Comparison of ENCODE assay signal across 8 cellular contexts in the genomic region with DNA sequence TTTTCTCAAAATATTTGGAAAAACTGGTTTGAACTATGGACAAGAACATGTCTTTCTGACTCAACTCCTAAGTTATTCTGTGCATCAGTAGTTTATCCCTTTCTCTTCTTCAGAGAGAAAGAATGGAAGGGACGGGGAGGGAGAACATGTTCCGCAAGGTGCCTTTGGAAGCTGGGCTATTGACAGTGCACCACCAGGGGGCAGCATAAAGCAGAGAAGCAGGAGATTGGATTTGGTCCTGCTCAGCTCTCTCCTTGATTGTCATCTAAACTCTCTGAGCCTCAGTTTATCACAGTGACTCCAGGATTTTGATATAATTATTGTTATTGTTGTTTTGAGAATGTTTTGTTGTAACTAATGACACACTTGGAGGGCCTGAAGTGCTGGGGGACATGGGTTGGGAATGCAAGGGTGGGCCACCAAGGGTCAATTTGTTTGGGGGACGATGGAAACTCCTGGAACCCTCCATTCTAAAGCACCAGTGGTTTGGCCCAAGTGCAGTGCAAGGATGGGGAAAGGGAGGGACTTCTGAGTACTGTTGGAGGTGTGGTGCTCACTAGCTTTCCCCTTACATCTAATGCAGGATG. TPM values are rescaled to one million over a fixed set of nuclear protein-coding genes. Genes with fewer than 3 reads are reported as not detected.
A peak's percentile ranks its signal among the peaks of the same experiment; 100 is the strongest.
DNase-seq lines count a peak whose midpoint lies in the region; ATAC-seq and TF ChIP-seq lines count a peak whose summit lies in the region.

No MANE protein-coding gene starts in this region.

- ATAC-seq in GM18867 (IDR thresholded peaks at IDR 0.05; ENCODE audit: unreplicated experiment) (peak; percentile 84), IMR-90 (ENCODE audit: low read depth) (peak; percentile 87)

- no peak overlapping the region for H3K27ac ChIP-seq in IMR-90 (ENCODE audit: insufficient read depth, low read length)
- no peak overlapping the region for H3K27ac ChIP-seq in neuronal stem cell (replicated peaks; ENCODE audit: low read length)
- H3K27ac ChIP-seq in substantia nigra (ENCODE audit: low read depth, low read length, poor library complexity, severe bottlenecking) = no peak overlapping the region

- TF ChIP-seq POLR2A in IMR-90 (IDR thresholded peaks at IDR 0.05; ENCODE audit: low read depth, low read length) = no peak

- no peaks in the 10 kb centered on the region for H3K9me3 ChIP-seq in IMR-90 (ENCODE audit: control insufficient read depth, insufficient read depth, low read length)
- peaks cover 2 to 5% of the 10 kb centered on the region in 2 donors for H3K9me3 ChIP-seq in neuronal stem cell (replicated peaks in 1 of 2; ENCODE audit: control insufficient read depth in 2 of 2, insufficient read depth in 1 of 2, low read depth in 1 of 2, low read length in 2 of 2)

- H2AK5ac ChIP-seq in IMR-90 (ENCODE audit: low read depth, low read length) = no peak overlapping the region
- no peak overlapping the region for H2AK5ac ChIP-seq in neuronal stem cell (ENCODE audit: low read depth, low read length)

- H3K36me3 ChIP-seq in IMR-90 (ENCODE audit: control insufficient read depth, insufficient read depth, low read length) (no peaks in the 10 kb centered on the region), neuronal stem cell (replicated peaks in 1 of 2; ENCODE audit: control insufficient read depth in 2 of 2, insufficient read depth in 2 of 2, low read length in 2 of 2) (peaks cover 2 to 3% of the 10 kb centered on the region in 2 donors)

- H3K4me1 ChIP-seq in IMR-90 (ENCODE audit: control insufficient read depth, insufficient read depth, low read length) (no peaks in the 10 kb centered on the region), neuronal stem cell (ENCODE audit: control insufficient read depth in 2 of 2, insufficient read depth in 1 of 2, low read depth in 1 of 2, low read length in 2 of 2) (no peaks in the 10 kb centered on the region)

- H2BK20ac ChIP-seq in IMR-90 (ENCODE audit: low read depth, low read length) = no peak overlapping the region

- H3K4ac ChIP-seq in IMR-90 (ENCODE audit: low read depth, low read length) (no peak overlapping the region), neuronal stem cell (ENCODE audit: low read length) (no peak overlapping the region)

- CTCF ChIA-PET in IMR-90 (lab: Yijun Ruan, JAX) = interaction anchor here (0.6 to 2.7 kb wide), 8 partner anchors 10 to 373 kb away, joined by 3 to 17 read pairs (median 3); no protein-coding TSS in a partner anchor

- no peaks in the 10 kb centered on the region for H4K20me1 ChIP-seq in IMR-90 (ENCODE audit: insufficient read depth, low read length)

- peaks cover 2% of the 10 kb centered on the region; the same call in 1 of the 2 replicates for H3K27me3 ChIP-seq in IMR-90 (ENCODE audit: control insufficient read depth, insufficient read depth, low read length)
- H3K27me3 ChIP-seq in neuronal stem cell (ENCODE audit: control insufficient read depth in 3 of 3, insufficient read depth in 3 of 3, low read depth in 1 of 3, low read length in 3 of 3) = no peaks in the 10 kb centered on the region

- H3K9ac ChIP-seq in IMR-90 (ENCODE audit: low read depth, low read length) (no peak overlapping the region), neuronal stem cell (ENCODE audit: low read depth, low read length, poor library complexity) (no peak overlapping the region)

- no peak overlapping the region for H2AFZ ChIP-seq in IMR-90 (replicated peaks; ENCODE audit: low read length, poor library complexity)
- H2AFZ ChIP-seq in neuronal stem cell (ENCODE audit: low read length) = no peak overlapping the region

- H2BK15ac ChIP-seq in IMR-90 (ENCODE audit: low read depth, low read length) (no peak overlapping the region), neuronal stem cell (ENCODE audit: low read length) (no peak overlapping the region)

- no peak overlapping the region for H4K8ac ChIP-seq in IMR-90 (ENCODE audit: low read depth in 2 of 2, low read length in 2 of 2)
- H4K8ac ChIP-seq in neuronal stem cell (ENCODE audit: low read depth, low read length) = no peak overlapping the region

- H3K23ac ChIP-seq in IMR-90 (ENCODE audit: low read depth, low read length) (no peak overlapping the region), neuronal stem cell (ENCODE audit: low read depth, low read length, poor library complexity) (no peak overlapping the region)

- BruUV-seq in IMR-90 (replicated peaks; lab: Mats Ljungman, UMichigan) = no TSS peak

- dilution Hi-C loops in IMR-90 (cut with HindIII; ENCODE audit: low sequenced_read_pairs, unreplicated experiment) = no loop called here

- peaks cover 2% of the 10 kb centered on the region; the same call in 1 of the 2 replicates for H3K9me1 ChIP-seq in IMR-90 (ENCODE audit: insufficient read depth, low read length)

- H3K4me2 ChIP-seq in IMR-90 (ENCODE audit: low read depth, low read length) (no peak overlapping the region), neuronal stem cell (ENCODE audit: insufficient read depth, low read length, poor library complexity, severe bottlenecking) (no peak overlapping the region)

- H3K18ac ChIP-seq in IMR-90 (ENCODE audit: low read depth, low read length) (no peak overlapping the region), neuronal stem cell (ENCODE audit: low read length) (no peak overlapping the region)

- H3K79me1 ChIP-seq in IMR-90 (ENCODE audit: low read depth in 1 of 2, low read length in 2 of 2) = no peaks in the 10 kb centered on the region
- no peaks in the 10 kb centered on the region for H3K79me1 ChIP-seq in neuronal stem cell (ENCODE audit: low read depth, low read length)

- H2BK5ac ChIP-seq in IMR-90 (ENCODE audit: low read depth, low read length, poor library complexity, severe bottlenecking) (no peak overlapping the region), neuronal stem cell (ENCODE audit: low read length) (no peak overlapping the region)

- H2BK12ac ChIP-seq in neuronal stem cell (ENCODE audit: low read length) = no peak overlapping the region

- intact Hi-C loops in IMR-90 (cut with micrococcal nuclease) = loop anchor here (1.0 to 5.0 kb wide), 4 partner anchors 45 to 556 kb away; no protein-coding TSS in a partner anchor

- peak; percentile 92 for TF ChIP-seq RAD21 in IMR-90 (IDR thresholded peaks at IDR 0.05; ENCODE audit: low read length)

- H3K14ac ChIP-seq in IMR-90 (replicated peaks; ENCODE audit: low read depth, low read length) (no peak overlapping the region), neuronal stem cell (ENCODE audit: low read length) (no peak overlapping the region)

- POLR2A ChIA-PET in IMR-90 (lab: Charles Lee; ENCODE audit: unreplicated experiment) = no interaction called here

- WGBS in IMR-90 (ENCODE audit: extremely low coverage in 2 of 2, insufficient read length in 1 of 2), 2 experiments = no CpG with 5 or more reads among the region's 3 CpGs
- WGBS in neuronal stem cell (ENCODE audit: extremely low coverage in 2 of 2, insufficient read length in 2 of 2, insufficient replicate concordance in 1 of 2), 2 donors = no CpG with 5 or more reads among the region's 3 CpGs

- H4K91ac ChIP-seq in IMR-90 (ENCODE audit: insufficient read depth, low read depth, low read length) (no peak overlapping the region), neuronal stem cell (ENCODE audit: low read depth, low read length, poor library complexity) (no peak overlapping the region)

- peak; percentile 88 for TF ChIP-seq CTCF in IMR-90 (conservative IDR thresholded peaks at IDR 0.05; ENCODE audit: low read depth, low read length)

- no peak overlapping the region for H3K56ac ChIP-seq in IMR-90 (ENCODE audit: extremely low read depth, insufficient read depth, low read length)

- no peak overlapping the region for H3K4me3 ChIP-seq in IMR-90 (ENCODE audit: insufficient read depth, low read depth, low read length)
- no peak overlapping the region for H3K4me3 ChIP-seq in neuronal stem cell (ENCODE audit: low read length in 2 of 2)

- peak; percentile 75 for DNase-seq in AG08395 (ENCODE audit: low spot score)
- DNase-seq in IMR-90 = peak; percentile 77
- peak; percentile 61 for DNase-seq in RPMI7951 (ENCODE audit: low read depth)
- peak; percentile 54 for DNase-seq in activated T-helper 1 cell treated with Interleukin-2 at 50 U/mL for 16 hours (ENCODE audit: low read depth)
- peak; percentile 61 for DNase-seq in fibroblast of the conjunctiva (ENCODE audit: low read depth)
- DNase-seq in neuronal stem cell (ENCODE audit: low spot score) = peak; percentile 66
- DNase-seq in substantia nigra (lab: John Stamatoyannopoulos, UW) = peak in 39 of 49 donors; percentile 1 to 81 (median 37)

- no peak overlapping the region for H2BK120ac ChIP-seq in IMR-90 (ENCODE audit: low read depth, low read length)
- H2BK120ac ChIP-seq in neuronal stem cell (ENCODE audit: low read depth, low read length) = no peak overlapping the region

- in situ Hi-C loops in IMR-90 (cut with MboI; ENCODE audit: low sequenced_read_pairs) = no loop called here

- H4K5ac ChIP-seq in IMR-90 (ENCODE audit: low read depth, low read length) = no peak overlapping the region

- H2AK9ac ChIP-seq in IMR-90 (replicated peaks; ENCODE audit: low read depth, low read length, poor library complexity) = no peak overlapping the region

TF ChIP-seq in IMR-90, 13 proteins besides CTCF, POLR2A, EP300 and RAD21:
- TF ChIP-seq SMC3 (IDR thresholded peaks at IDR 0.05; ENCODE audit: low read depth, low read length) (peak; percentile 91), USF2 (IDR thresholded peaks at IDR 0.05; ENCODE audit: low read depth, low read length) (no peak), RFX5 (IDR thresholded peaks at IDR 0.05; ENCODE audit: low read depth, low read length) (no peak)
TF ChIP-seq in IMR-90: peak in this region for 1.

RNA-seq across cellular contexts. Expression of gene ANO6, which starts 45.3 kb away (rescaled TPM):
- total RNA-seq in IMR-90 (2012; rRNA removed) = 41.0 and 46.7 TPM in 2 replicates
- 18.1 and 21.6 TPM in 2 replicates for polyA plus RNA-seq in IMR-90 (2012; rRNA removed)
- polyA plus RNA-seq in IMR-90 (2012; cell fraction: cytosol; rRNA removed) = 6.1 and 6.7 TPM in 2 replicates
- polyA plus RNA-seq in IMR-90 (2012; cell fraction: nucleus; rRNA removed; ENCODE audit: low replicate concordance) = 2.8 and 17.3 TPM in 2 replicates
- total RNA-seq in RPMI7951 (2014; rRNA removed; shearing (Covaris generic)) = 58.1 and 62.1 TPM in 2 replicates
- polyA plus RNA-seq in neuronal stem cell (2013, experiment 1 of 2) = 21.1 TPM
- polyA plus RNA-seq in neuronal stem cell (2013, experiment 2 of 2) = 21.4 TPM
